ENCODE assay signal across 20 cellular contexts in the genomic region with DNA sequence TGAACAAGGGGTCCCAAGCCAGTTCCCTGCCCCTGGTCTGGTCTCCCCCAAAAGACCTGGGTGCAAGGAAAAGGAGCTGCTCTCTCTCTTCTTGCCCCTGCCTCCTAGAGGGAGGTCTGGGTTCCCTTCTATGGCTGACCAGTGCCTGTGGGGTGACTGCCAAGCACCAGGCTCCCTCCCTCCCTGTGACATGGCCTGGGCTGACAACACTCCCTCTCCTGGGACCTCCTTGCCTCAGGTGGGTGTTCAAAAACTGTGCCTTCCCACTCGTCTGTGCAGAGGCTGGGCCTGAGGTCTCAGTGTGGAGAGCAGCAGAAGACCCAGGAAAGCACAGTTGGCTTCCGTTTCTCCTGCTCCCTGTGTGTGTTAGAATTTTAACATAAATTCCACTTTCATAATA. TPM values are rescaled to one million over a fixed set of nuclear protein-coding genes. Genes with fewer than 3 reads are reported as not detected.
DNase-seq lines count a peak whose midpoint lies in the region; ATAC-seq, FAIRE-seq and TF ChIP-seq lines count a peak whose summit lies in the region.
"Had no signal": no experiment of that assay in that cellular context is flagged by ENCODE, and none has a peak within 500 bp of the region (broad histone marks: within the 10 kb centered on the region; RNA-seq: fewer than 3 reads in every experiment).

No MANE protein-coding gene starts in this region.

- H2BK5ac ChIP-seq in H1 (ENCODE audit: low read depth, low read length), result no peak overlapping the region

- no peak overlapping the region for H3K27ac ChIP-seq in CD4-positive, alpha-beta T cell (ENCODE audit: low read depth, low read length)
- H3K27ac ChIP-seq in HEK293 (ENCODE audit: extremely low read depth, low read depth, low read length) (no peak overlapping the region), H1 (ENCODE audit: low read depth, low read length) (no peak overlapping the region), prostate gland (no peak overlapping the region)
- H3K27ac ChIP-seq: C4-2B had no signal

- H3K4me3 Mint-ChIP-seq in CD4-positive, alpha-beta T cell, result peak overlapping the region; percentile 25
- H3K4me3 Mint-ChIP-seq in neural crest cell, result peak overlapping the region; percentile 34
- H3K4me3 Mint-ChIP-seq: GM23338 had no signal

- no peak overlapping the region for H2BK120ac ChIP-seq in H1 (replicated peaks; ENCODE audit: low read depth, low read length)

- H2AK5ac ChIP-seq in H1 (ENCODE audit: low read depth, low read length), result peak overlapping the region; percentile 13; the same call in 1 of the 2 replicates

- H2AFZ ChIP-seq in H1 (ENCODE audit: low read length), result no peak overlapping the region
- H2AFZ ChIP-seq: GM23338 had no signal

- H3K79me1 ChIP-seq in H1 (ENCODE audit: low read depth, low read length), result no peaks in the 10 kb centered on the region

- POLR2A ChIA-PET in CD4-positive, alpha-beta T cell (lab: Charles Lee), result no interaction called here
- POLR2A ChIA-PET in HEK293 (lab: Yijun Ruan, JAX) (no interaction called here), H1 (lab: Charles Lee; ENCODE audit: partially characterized antibody) (interaction anchor here (1.0 to 2.3 kb wide), 3 partner anchors 16 to 152 kb away, joined by 3 to 6 read pairs (median 3); a partner anchor contains a TSS)

- no peaks in the 10 kb centered on the region for H3K27me3 Mint-ChIP-seq in CD4-positive, alpha-beta T cell
- peaks cover 4% of the 10 kb centered on the region for H3K27me3 Mint-ChIP-seq in neural crest cell (ENCODE audit: low read depth)
- H3K27me3 Mint-ChIP-seq: CD4-positive, alpha-beta memory T cell had no signal

- no peak overlapping the region for H2BK12ac ChIP-seq in H1 (ENCODE audit: low read depth, low read length)

- H4K20me1 ChIP-seq in H1 (replicated peaks in 1 of 2; ENCODE audit: control insufficient read depth in 1 of 2, insufficient read depth in 2 of 2, low read length in 2 of 2), result no peaks in the 10 kb centered on the region

- H3K56ac ChIP-seq in H1 (replicated peaks; ENCODE audit: insufficient read length, low read depth, low read length), result no peak overlapping the region

- H2BK20ac ChIP-seq in H1 (ENCODE audit: low read length), result no peak overlapping the region

- H3K18ac ChIP-seq in H1 (ENCODE audit: extremely low read depth, low read length), result no peak overlapping the region

- no peak for TF ChIP-seq CTCF in CD4-positive, alpha-beta T cell (IDR thresholded peaks at IDR 0.05)
- TF ChIP-seq CTCF in HEK293 (tag by site-specific recombination; IDR thresholded peaks at IDR 0.05), result no peak
- TF ChIP-seq CTCF in H1 (IDR thresholded peaks at IDR 0.05; ENCODE audit: control extremely low read depth in 1 of 3, insufficient read depth in 1 of 3, low read depth in 1 of 3, low read length in 3 of 3), result no peak
- no peak for TF ChIP-seq CTCF in neural crest cell (conservative IDR thresholded peaks at IDR 0.05)
- no peak for TF ChIP-seq CTCF in prostate gland (IDR thresholded peaks at IDR 0.05)

- no peak for TF ChIP-seq RAD21 in H1 (IDR thresholded peaks at IDR 0.05 in 1 of 2, conservative IDR thresholded peaks at IDR 0.05 in 1 of 2; ENCODE audit: low read depth in 2 of 2, low read length in 2 of 2)

- intact Hi-C loops in CD4-positive, alpha-beta T cell (cut with DNase I, micrococcal nuclease), result no loop called here
- intact Hi-C loops in prostate gland (cut with DNase I), result no loop called here

- FAIRE-seq in H1 (lab: Jason Lieb, UNC), result no peak
- FAIRE-seq: A204.1, GM12878, HTR-8/SVneo had no signal

- no peaks in the 10 kb centered on the region for H3K27me3 ChIP-seq in CD4-positive, alpha-beta T cell (ENCODE audit: control insufficient read depth, insufficient read depth, low read length)
- H3K27me3 ChIP-seq in H1 (replicated peaks in 1 of 4; ENCODE audit: control insufficient read depth in 3 of 4, extremely low read depth in 1 of 4, insufficient read depth in 3 of 4, low read length in 3 of 4), result peaks cover 0 to 3% (median 0%) of the 10 kb centered on the region in 4 experiments; a peak in 2 of 7 replicates
- H3K27me3 ChIP-seq in prostate gland (replicated peaks; ENCODE audit: insufficient read depth), result no peaks in the 10 kb centered on the region
- H3K27me3 ChIP-seq: BE2C had no signal

- H3K36me3 ChIP-seq in HEK293 (ENCODE audit: control insufficient read depth in 2 of 2, insufficient read depth in 1 of 2, low read length in 2 of 2), result peaks cover 4 to 39% of the 10 kb centered on the region in 2 experiments; a peak in 2 of 3 replicates
- H3K36me3 ChIP-seq in H1 (ENCODE audit: control insufficient read depth in 2 of 4, insufficient read depth in 4 of 4, low read length in 3 of 4), result peaks cover 0 to 2% (median 0%) of the 10 kb centered on the region in 4 experiments; a peak in 2 of 8 replicates
- no peaks in the 10 kb centered on the region for H3K36me3 ChIP-seq in prostate gland
- H3K36me3 ChIP-seq: BE2C had no signal

- no peak overlapping the region for H3K14ac ChIP-seq in H1 (ENCODE audit: insufficient read length)

- H4K91ac ChIP-seq in H1 (replicated peaks; ENCODE audit: insufficient read length, low read length), result no peak overlapping the region

- DNase-seq in CD4-positive, alpha-beta T cell, result no peak
- DNase-seq in H1 (ENCODE audit: low read depth in 1 of 2, low spot score in 2 of 2), result no peak
- no peak for DNase-seq in neural crest cell (ENCODE audit: low read depth, low spot score)
- DNase-seq in prostate gland (ENCODE audit: low spot score), result no peak
- DNase-seq in SW480 (ENCODE audit: low spot score), result no peak
- DNase-seq: ACHN; BE2C; Calu3; CD4-positive, alpha-beta memory T cell; DMS79 treated with DMSO at 0.1 percent for 48 hours; KG1 had no signal

- no peak overlapping the region for H3K4ac ChIP-seq in H1 (replicated peaks; ENCODE audit: insufficient read length, low read depth, low read length)

- TF ChIP-seq POLR2A in H1 (IDR thresholded peaks at IDR 0.05; ENCODE audit: control extremely low read depth in 1 of 2, low read depth in 2 of 2, low read length in 2 of 2) (no peak), prostate gland (IDR thresholded peaks at IDR 0.05) (no peak)

- 79% methylated on average over 2 of the region's 2 CpGs; no CpG with 5 or more reads in 1 of the 2 experiments for WGBS in H1 (ENCODE audit: extremely low coverage in 1 of 2, insufficient coverage in 1 of 2, insufficient read length in 1 of 2, insufficient replicate concordance in 2 of 2, low coverage in 1 of 2, low lambda C conversion rate in 2 of 2, missing lambda C conversion rate in 1 of 2), 2 experiments
- WGBS in prostate gland, result 76% methylated on average over 2 of the region's 2 CpGs

- H2BK15ac ChIP-seq in H1 (ENCODE audit: low read length), result no peak overlapping the region

- no peak overlapping the region for H3K27ac Mint-ChIP-seq in CD4-positive, alpha-beta T cell
- H3K27ac Mint-ChIP-seq in neural crest cell (ENCODE audit: unreplicated experiment), result no peak overlapping the region
- H3K27ac Mint-ChIP-seq: GM23338 had no signal

- peaks cover 8% of the 10 kb centered on the region for H3K4me1 Mint-ChIP-seq in CD4-positive, alpha-beta T cell (ENCODE audit: low read depth)
- H3K4me1 Mint-ChIP-seq in neural crest cell, result peaks cover 11% of the 10 kb centered on the region

- no peak for ATAC-seq in CD4-positive, alpha-beta T cell (ENCODE audit: poor library complexity)
- ATAC-seq in GM19467 (IDR thresholded peaks at IDR 0.05; ENCODE audit: unreplicated experiment) (no peak), GM19351 (IDR thresholded peaks at IDR 0.05; ENCODE audit: unreplicated experiment) (no peak)
- ATAC-seq: GM12878, GM23338, HCT116 had no signal

- H3K23me2 ChIP-seq in H1 (ENCODE audit: low read depth, low read length), result peaks cover 7% of the 10 kb centered on the region

- no peaks in the 10 kb centered on the region for H3K9me3 ChIP-seq in CD4-positive, alpha-beta T cell (ENCODE audit: control insufficient read depth, low read length)
- no peaks in the 10 kb centered on the region for H3K9me3 ChIP-seq in HEK293 (ENCODE audit: control insufficient read depth, insufficient read depth, low read depth, low read length)
- no peaks in the 10 kb centered on the region for H3K9me3 ChIP-seq in H1 (ENCODE audit: insufficient read depth in 2 of 2, low read depth in 1 of 2, low read length in 1 of 2)
- no peaks in the 10 kb centered on the region for H3K9me3 ChIP-seq in prostate gland
- H3K9me3 ChIP-seq: BE2C had no signal

- H4K8ac ChIP-seq in H1 (ENCODE audit: extremely low read depth, insufficient read depth, low read length), result no peak overlapping the region

- H3K9me3 Mint-ChIP-seq in CD4-positive, alpha-beta T cell, result no peaks in the 10 kb centered on the region
- no peaks in the 10 kb centered on the region for H3K9me3 Mint-ChIP-seq in neural crest cell
- H3K9me3 Mint-ChIP-seq: CD4-positive, alpha-beta memory T cell; GM23338 had no signal

- no peak for TF ChIP-seq EP300 in H1 (IDR thresholded peaks at IDR 0.05; ENCODE audit: borderline replicate concordance in 1 of 2, low read depth in 2 of 2, low read length in 2 of 2)

- H3K4me3 ChIP-seq in HEK293 (ENCODE audit: low read depth, low read length) (no peak overlapping the region), H1 (ENCODE audit: extremely low read depth in 1 of 4, insufficient read depth in 2 of 4, low read depth in 3 of 4, low read length in 4 of 4) (no peak overlapping the region), prostate gland (no peak overlapping the region)
- H3K4me3 ChIP-seq: GM12878, GM23338 had no signal

- H4K5ac ChIP-seq in H1 (ENCODE audit: insufficient read length, low read depth, low read length), result no peak overlapping the region

- CTCF ChIA-PET in CD4-positive, alpha-beta T cell (lab: Charles Lee), result interaction anchor here (1.9 kb wide), 1 partner anchor 39 kb away, joined by 5 read pairs; a partner anchor contains a TSS
- CTCF ChIA-PET in HEK293 (lab: Yijun Ruan, JAX) (interaction anchor here (0.6 kb wide), 1 partner anchor 27 kb away, joined by 3 read pairs; no protein-coding TSS in a partner anchor), H1 (lab: Charles Lee; ENCODE audit: partially characterized antibody) (interaction anchor here (1.6 to 3.2 kb wide), 2 partner anchors 11 to 38 kb away, joined by 3 to 8 read pairs; a partner anchor contains a TSS)

- no peak overlapping the region for H3K4me2 ChIP-seq in H1 (ENCODE audit: insufficient read depth in 1 of 2, low read depth in 2 of 2, low read length in 2 of 2)
- H3K4me2 ChIP-seq: GM23338 had no signal

- no peaks in the 10 kb centered on the region for H3K79me2 ChIP-seq in H1 (ENCODE audit: control insufficient read depth in 1 of 2, insufficient read depth in 2 of 2, low read length in 2 of 2)

- H3K36me3 Mint-ChIP-seq in CD4-positive, alpha-beta T cell (ENCODE audit: low read depth), result peaks cover 5% of the 10 kb centered on the region
- peaks cover 2% of the 10 kb centered on the region for H3K36me3 Mint-ChIP-seq in neural crest cell (ENCODE audit: low read depth)

- no peak overlapping the region for H3K9ac ChIP-seq in H1 (replicated peaks in 1 of 4; ENCODE audit: extremely low read depth in 1 of 4, low read depth in 3 of 4, low read length in 3 of 4)

- H3K4me1 ChIP-seq in HEK293 (ENCODE audit: control insufficient read depth, insufficient read depth, low read length), result no peaks in the 10 kb centered on the region
- H3K4me1 ChIP-seq in H1 (replicated peaks in 1 of 4; ENCODE audit: control insufficient read depth in 3 of 4, insufficient read depth in 4 of 4, low read length in 3 of 4), result peaks cover 0 to 5% (median 2%) of the 10 kb centered on the region in 4 experiments; a peak in 6 of 7 replicates
- peaks cover 11% of the 10 kb centered on the region for H3K4me1 ChIP-seq in prostate gland (replicated peaks)
- H3K4me1 ChIP-seq: BE2C had no signal

- no peak overlapping the region for H3K23ac ChIP-seq in H1 (ENCODE audit: insufficient read length)

RNA-seq across cellular contexts. Expression of a gene that starts 4.7 kb away (rescaled TPM):
- total RNA-seq in CD4-positive, alpha-beta T cell, result 10 to 100 TPM; 13.6 to 14.6 TPM
- 4.1 and 4.3 TPM in 2 replicates for total RNA-seq in H1 (2021; fragmentation: NEBNext Ultra II Directional; extraction: Animal tissue kit (Norgen Biotek cat#: 25700))
- 5.5 and 8.2 TPM in 2 replicates for polyA plus RNA-seq in H1 (2011; rRNA removed)
- polyA plus RNA-seq in H1 (2011; cell fraction: cytosol; rRNA removed), result 5.6 TPM
- 11.0 TPM for polyA plus RNA-seq in H1 (2011; cell fraction: nucleus; rRNA removed)
- 4.0 to 5.5 TPM (median 4.5 TPM) in 4 replicates for polyA plus RNA-seq in H1 (2012, experiment 1 of 2)
- polyA plus RNA-seq in H1 (2012, experiment 2 of 2), result 4.2 TPM
- polyA plus RNA-seq in H1 (2013, experiment 1 of 2), result 2.3 TPM
- 2.1 TPM for polyA plus RNA-seq in H1 (2013, experiment 2 of 2)
- 2.9 and 3.7 TPM in 2 replicates for polyA minus RNA-seq in H1 (2011; rRNA and poly(A)+ RNA removed)
- 4.0 TPM for polyA minus RNA-seq in H1 (2011; cell fraction: cytosol; rRNA and poly(A)+ RNA removed)
- polyA minus RNA-seq in H1 (2011; cell fraction: nucleus; rRNA and poly(A)+ RNA removed), result 6.5 TPM
- 16.5 and 18.6 TPM in 2 replicates for total RNA-seq in neural crest cell
- total RNA-seq in prostate gland, result 10 to 100 TPM; 37.8 to 38.0 TPM

RNA-seq across cellular contexts. Expression of a gene that starts 14.0 kb away (rescaled TPM):
- total RNA-seq in CD4-positive, alpha-beta T cell, result 10 to 100 TPM; 24.3 to 25.2 TPM
- total RNA-seq in H1 (2021; fragmentation: NEBNext Ultra II Directional; extraction: Animal tissue kit (Norgen Biotek cat#: 25700)), result 5.8 and 6.4 TPM in 2 replicates
- 5.1 and 6.7 TPM in 2 replicates for polyA plus RNA-seq in H1 (2011; rRNA removed)
- 5.1 TPM for polyA plus RNA-seq in H1 (2011; cell fraction: cytosol; rRNA removed)
- 5.8 TPM for polyA plus RNA-seq in H1 (2011; cell fraction: nucleus; rRNA removed)
- polyA plus RNA-seq in H1 (2012, experiment 1 of 2), result 2.8 to 4.1 TPM (median 3.9 TPM) in 4 replicates
- 3.0 TPM for polyA plus RNA-seq in H1 (2012, experiment 2 of 2)
- 2.7 TPM for polyA plus RNA-seq in H1 (2013, experiment 1 of 2)
- 2.4 TPM for polyA plus RNA-seq in H1 (2013, experiment 2 of 2)
- polyA minus RNA-seq in H1 (2011; rRNA and poly(A)+ RNA removed), result 6.8 and 7.0 TPM in 2 replicates
- polyA minus RNA-seq in H1 (2011; cell fraction: cytosol; rRNA and poly(A)+ RNA removed), result 5.2 TPM
- 18.8 TPM for polyA minus RNA-seq in H1 (2011; cell fraction: nucleus; rRNA and poly(A)+ RNA removed)
- total RNA-seq in neural crest cell (17.5 and 18.8 TPM in 2 replicates), prostate gland (10 to 100 TPM; 22.9 to 27.1 TPM)

RNA-seq across cellular contexts. Expression of a gene that starts 29.4 kb away (rescaled TPM):
- 1 to 10 TPM; 6.3 to 7.6 TPM for total RNA-seq in CD4-positive, alpha-beta T cell
- 5.3 and 6.0 TPM in 2 replicates for total RNA-seq in H1 (2021; fragmentation: NEBNext Ultra II Directional; extraction: Animal tissue kit (Norgen Biotek cat#: 25700))
- polyA plus RNA-seq in H1 (2011; rRNA removed), result 2.9 and 3.5 TPM in 2 replicates
- 3.1 TPM for polyA plus RNA-seq in H1 (2011; cell fraction: cytosol; rRNA removed)
- polyA plus RNA-seq in H1 (2011; cell fraction: nucleus; rRNA removed), result 3.5 TPM
- 1.7 to 3.7 TPM (median 3.0 TPM) in 4 replicates for polyA plus RNA-seq in H1 (2012, experiment 1 of 2)
- 2.2 TPM for polyA plus RNA-seq in H1 (2012, experiment 2 of 2)
- polyA plus RNA-seq in H1 (2013, experiment 1 of 2), result 1.5 TPM
- polyA plus RNA-seq in H1 (2013, experiment 2 of 2), result 1.5 TPM
- 5.6 and 6.6 TPM in 2 replicates for polyA minus RNA-seq in H1 (2011; rRNA and poly(A)+ RNA removed)
- 4.5 TPM for polyA minus RNA-seq in H1 (2011; cell fraction: cytosol; rRNA and poly(A)+ RNA removed)
- 3.5 TPM for polyA minus RNA-seq in H1 (2011; cell fraction: nucleus; rRNA and poly(A)+ RNA removed)
- total RNA-seq in neural crest cell (11.9 and 14.8 TPM in 2 replicates), prostate gland (10 to 100 TPM; 10.8 to 16.4 TPM)

RNA-seq across cellular contexts. Expression of a gene that starts 31.0 kb away (rescaled TPM):
- total RNA-seq in CD4-positive, alpha-beta T cell, result 1 to 10 TPM; 3.5 to 4.8 TPM
- total RNA-seq in H1 (2021; fragmentation: NEBNext Ultra II Directional; extraction: Animal tissue kit (Norgen Biotek cat#: 25700)), result 20.7 and 25.1 TPM in 2 replicates
- polyA plus RNA-seq in H1 (2011; rRNA removed), result 80.5 and 95.9 TPM in 2 replicates
- polyA plus RNA-seq in H1 (2011; cell fraction: cytosol; rRNA removed), result 69.6 TPM
- 68.5 TPM for polyA plus RNA-seq in H1 (2011; cell fraction: nucleus; rRNA removed)
- 39.9 to 57.6 TPM (median 48.9 TPM) in 4 replicates for polyA plus RNA-seq in H1 (2012, experiment 1 of 2)
- polyA plus RNA-seq in H1 (2012, experiment 2 of 2), result 53.5 TPM
- 30.3 TPM for polyA plus RNA-seq in H1 (2013, experiment 1 of 2)
- 31.5 TPM for polyA plus RNA-seq in H1 (2013, experiment 2 of 2)
- 34.0 and 38.3 TPM in 2 replicates for polyA minus RNA-seq in H1 (2011; rRNA and poly(A)+ RNA removed)
- polyA minus RNA-seq in H1 (2011; cell fraction: cytosol; rRNA and poly(A)+ RNA removed), result 10.1 TPM
- polyA minus RNA-seq in H1 (2011; cell fraction: nucleus; rRNA and poly(A)+ RNA removed), result 16.9 TPM
- 16.2 and 17.5 TPM in 2 replicates for total RNA-seq in neural crest cell
- 10 to 100 TPM in 1 of 2 donors, 1 to 10 TPM in 1; 6.6 to 20.7 TPM for total RNA-seq in prostate gland

RNA-seq across cellular contexts. Expression of a gene that starts 38.8 kb away (rescaled TPM):
- 1 to 10 TPM; 5.7 to 6.3 TPM for total RNA-seq in CD4-positive, alpha-beta T cell
- 16.9 and 17.3 TPM in 2 replicates for total RNA-seq in H1 (2021; fragmentation: NEBNext Ultra II Directional; extraction: Animal tissue kit (Norgen Biotek cat#: 25700))
- 17.2 and 31.4 TPM in 2 replicates for polyA plus RNA-seq in H1 (2011; rRNA removed)
- 10.8 TPM for polyA plus RNA-seq in H1 (2011; cell fraction: cytosol; rRNA removed)
- polyA plus RNA-seq in H1 (2011; cell fraction: nucleus; rRNA removed), result 18.7 TPM
- 8.9 to 18.6 TPM (median 17.5 TPM) in 4 replicates for polyA plus RNA-seq in H1 (2012, experiment 1 of 2)
- polyA plus RNA-seq in H1 (2012, experiment 2 of 2), result 13.2 TPM
- polyA plus RNA-seq in H1 (2013, experiment 1 of 2), result 12.5 TPM
- polyA plus RNA-seq in H1 (2013, experiment 2 of 2), result 13.1 TPM
- 5.0 and 5.1 TPM in 2 replicates for polyA minus RNA-seq in H1 (2011; rRNA and poly(A)+ RNA removed)
- 10.1 TPM for polyA minus RNA-seq in H1 (2011; cell fraction: cytosol; rRNA and poly(A)+ RNA removed)
- 18.1 TPM for polyA minus RNA-seq in H1 (2011; cell fraction: nucleus; rRNA and poly(A)+ RNA removed)
- total RNA-seq in neural crest cell (24.1 and 27.3 TPM in 2 replicates), prostate gland (10 to 100 TPM; 22.0 to 24.0 TPM)
